In the genomic region with DNA sequence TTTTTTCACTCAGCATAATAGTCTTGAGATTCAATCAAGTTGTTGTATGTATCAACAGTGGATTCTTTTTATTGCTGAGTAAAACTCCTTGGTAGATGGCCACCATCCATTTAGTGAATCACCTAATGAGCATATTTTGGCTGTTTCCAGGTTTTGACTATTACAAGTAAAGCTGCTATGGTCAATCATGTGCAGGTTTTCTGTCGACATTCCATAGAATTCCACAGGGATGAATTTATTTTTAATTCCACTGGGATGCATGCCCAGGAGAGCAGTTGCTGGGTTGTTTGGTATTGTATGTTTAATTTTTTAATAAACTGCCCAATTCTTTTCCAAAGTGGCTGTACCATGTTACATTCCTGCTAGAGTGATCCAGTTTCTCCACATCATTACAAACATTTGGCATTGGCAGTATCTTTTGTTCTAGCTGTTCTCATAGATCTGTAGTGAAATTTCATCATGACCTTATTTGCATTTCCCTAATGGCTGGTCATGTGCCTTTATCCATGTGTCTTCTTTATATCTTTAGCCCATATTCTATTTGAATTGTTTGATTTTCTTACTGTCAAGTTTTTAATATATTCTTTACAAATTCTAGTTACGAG, we compare ENCODE assay signal across 18 cellular contexts. TPM values are rescaled to one million over a fixed set of nuclear protein-coding genes. Genes with fewer than 3 reads are reported as not detected.
DNase-seq lines count a peak whose midpoint lies in the region; ATAC-seq and TF ChIP-seq lines count a peak whose summit lies in the region.
"Had no signal": no experiment of that assay in that cellular context is flagged by ENCODE, and none has a peak within 500 bp of the region (broad histone marks: within the 10 kb centered on the region; RNA-seq: fewer than 3 reads in every experiment).

No MANE protein-coding gene starts in this region.

- intact Hi-C loops in tibial artery (cut with DNase I; ENCODE audit: low total_unique reads): no loop called here

- no peak for TF ChIP-seq EP300 in SK-N-SH (IDR thresholded peaks at IDR 0.05; ENCODE audit: borderline replicate concordance in 1 of 2, low read depth in 1 of 2, low read length in 1 of 2)

- DNase-seq in EH (ENCODE audit: low read depth) (peak; percentile 90), SK-N-SH (no peak), fibroblast of peridontal ligament (ENCODE audit: extremely low read depth) (peak; percentile 97), tibial artery (peak in 1 of 2 donors; percentile 1), HuH-7.5 (ENCODE audit: low spot score) (no peak)
- DNase-seq: activated CD4-positive, alpha-beta T cell treated with anti-CD3 and anti-CD28 coated beads, Interleukin-2, amount 10 ng/mL, durations not matched to agents 24 days and 14 days; activated naive CD4-positive, alpha-beta T cell treated with anti-CD3 and anti-CD28 coated beads for 36 hours; colonic mucosa; DMS 273 treated with DMSO at 0.1 percent for 48 hours; GF-D8; left ventricle myocardium superior; NCI-H187; stomach; uterus had no signal

- H3K9me2 ChIP-seq in SK-N-SH: no peaks in the 10 kb centered on the region

- no peaks in the 10 kb centered on the region for H3K79me2 ChIP-seq in SK-N-SH (ENCODE audit: insufficient read depth)

- POLR2A ChIA-PET in SK-N-SH (lab: Yijun Ruan, JAX): no interaction called here

- H3K4me2 ChIP-seq in SK-N-SH: no peak overlapping the region

- H3F3A ChIP-seq in SK-N-SH (replicated peaks; ENCODE audit: insufficient read depth): peaks cover 3% of the 10 kb centered on the region

- H3K4me1 ChIP-seq in SK-N-SH (ENCODE audit: control insufficient read depth in 1 of 2, insufficient read depth in 2 of 2, low read depth in 1 of 2, low read length in 1 of 2) (no peaks in the 10 kb centered on the region; a peak in 1 of 4 replicates), tibial artery (peaks cover 0 to 17% (median 7%) of the 10 kb centered on the region in 4 donors)
- H3K4me1 ChIP-seq: colonic mucosa, stomach, uterus had no signal

- H3K27ac ChIP-seq in SK-N-SH (ENCODE audit: low read depth in 2 of 2, low read length in 1 of 2) (no peak overlapping the region), tibial artery (peak overlapping the region; percentile 44 to 61)
- H3K27ac ChIP-seq: C4-2B, colonic mucosa, uterus had no signal

- WGBS in SK-N-SH (ENCODE audit: low lambda C conversion rate): 46% methylated on average over 2 of the region's 2 CpGs

- ATAC-seq in GM21390 (IDR thresholded peaks at IDR 0.05; ENCODE audit: unreplicated experiment) (no peak), HG02759 (IDR thresholded peaks at IDR 0.05; ENCODE audit: unreplicated experiment) (no peak)
- ATAC-seq: HepG2, left ventricle myocardium superior had no signal

- no peak overlapping the region for H3K4me3 ChIP-seq in SK-N-SH (ENCODE audit: low read depth in 2 of 2, low read length in 1 of 2)
- no peak overlapping the region for H3K4me3 ChIP-seq in tibial artery
- H3K4me3 ChIP-seq: colonic mucosa, stomach, uterus had no signal

- no peak for TF ChIP-seq CTCF in SK-N-SH (IDR thresholded peaks at IDR 0.05)
- no peak for TF ChIP-seq CTCF in tibial artery (IDR thresholded peaks at IDR 0.05)

- H2AFZ ChIP-seq in SK-N-SH (ENCODE audit: low read depth): no peak overlapping the region

- no peak for TF ChIP-seq RAD21 in SK-N-SH (IDR thresholded peaks at IDR 0.05; ENCODE audit: low read length)

- H3K36me3 ChIP-seq in SK-N-SH (replicated peaks in 1 of 2; ENCODE audit: control insufficient read depth in 1 of 2, insufficient read depth in 2 of 2, low read length in 1 of 2) (no peaks in the 10 kb centered on the region), tibial artery (no peaks in the 10 kb centered on the region)
- H3K36me3 ChIP-seq: colonic mucosa, stomach, uterus had no signal

- H3K9ac ChIP-seq in SK-N-SH: no peak overlapping the region

- no peaks in the 10 kb centered on the region for H4K20me1 ChIP-seq in SK-N-SH (ENCODE audit: insufficient read depth)

- CTCF ChIA-PET in SK-N-SH (lab: Yijun Ruan, JAX): interaction anchor here (1.2 kb wide), 1 partner anchor 11 kb away, joined by 3 read pairs; no protein-coding TSS in a partner anchor

- no peaks in the 10 kb centered on the region; the same call in 1 of the 2 replicates for H3K27me3 ChIP-seq in SK-N-SH (ENCODE audit: insufficient read depth)
- no peaks in the 10 kb centered on the region for H3K27me3 ChIP-seq in tibial artery
- H3K27me3 ChIP-seq: colonic mucosa, stomach, uterus had no signal

- H3K9me3 ChIP-seq in SK-N-SH (no peaks in the 10 kb centered on the region), tibial artery (no peaks in the 10 kb centered on the region)
- H3K9me3 ChIP-seq: colonic mucosa, stomach, uterus had no signal

TF ChIP-seq in SK-N-SH, 30 proteins besides CTCF, POLR2A, EP300 and RAD21:
- TF ChIP-seq FOXM1 (IDR thresholded peaks at IDR 0.05; ENCODE audit: low read depth) (no peak), MXI1 (IDR thresholded peaks at IDR 0.05; ENCODE audit: low read depth, low read length) (no peak), FOSL2 (IDR thresholded peaks at IDR 0.05; ENCODE audit: borderline replicate concordance, low read depth) (peak; percentile 33; the same call in 1 of the 2 replicates), GABPA (IDR thresholded peaks at IDR 0.05; ENCODE audit: low read depth) (no peak), RCOR1 (IDR thresholded peaks at IDR 0.05; ENCODE audit: low read length) (no peak), ELF1 (IDR thresholded peaks at IDR 0.05) (no peak)
- TF ChIP-seq, protein P1, sequence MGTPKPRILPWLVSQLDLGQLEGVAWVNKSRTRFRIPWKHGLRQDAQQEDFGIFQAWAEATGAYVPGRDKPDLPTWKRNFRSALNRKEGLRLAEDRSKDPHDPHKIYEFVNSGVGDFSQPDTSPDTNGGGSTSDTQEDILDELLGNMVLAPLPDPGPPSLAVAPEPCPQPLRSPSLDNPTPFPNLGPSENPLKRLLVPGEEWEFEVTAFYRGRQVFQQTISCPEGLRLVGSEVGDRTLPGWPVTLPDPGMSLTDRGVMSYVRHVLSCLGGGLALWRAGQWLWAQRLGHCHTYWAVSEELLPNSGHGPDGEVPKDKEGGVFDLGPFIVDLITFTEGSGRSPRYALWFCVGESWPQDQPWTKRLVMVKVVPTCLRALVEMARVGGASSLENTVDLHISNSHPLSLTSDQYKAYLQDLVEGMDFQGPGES (IDR thresholded peaks at IDR 0.05; ENCODE audit: low read depth, low read length): no peak

RNA-seq across cellular contexts. Expression of gene S1PR3, which starts 10.4 kb away (rescaled TPM):
- polyA plus RNA-seq in SK-N-SH (2012; rRNA removed): 2.5 and 2.9 TPM in 2 replicates
- 2.9 and 3.1 TPM in 2 replicates for polyA plus RNA-seq in SK-N-SH (2012; cell fraction: cytosol; rRNA removed)
- polyA plus RNA-seq in SK-N-SH (2012; cell fraction: nucleus; rRNA removed): 2.2 and 3.7 TPM in 2 replicates
- polyA plus RNA-seq: HepG2 had no signal

Comparison
In these comparisons a context has a peak if more than half of its experiments do, and no peak if none do; other contexts are left out.
1. DNase-seq: peak in EH (single experiment) and fibroblast of peridontal ligament (single experiment); none in SK-N-SH (single experiment) and HuH-7.5 (single experiment).
2. H3K27ac ChIP-seq: peak in tibial artery (2 of 2); none in SK-N-SH (0 of 2).